In the genomic region with DNA sequence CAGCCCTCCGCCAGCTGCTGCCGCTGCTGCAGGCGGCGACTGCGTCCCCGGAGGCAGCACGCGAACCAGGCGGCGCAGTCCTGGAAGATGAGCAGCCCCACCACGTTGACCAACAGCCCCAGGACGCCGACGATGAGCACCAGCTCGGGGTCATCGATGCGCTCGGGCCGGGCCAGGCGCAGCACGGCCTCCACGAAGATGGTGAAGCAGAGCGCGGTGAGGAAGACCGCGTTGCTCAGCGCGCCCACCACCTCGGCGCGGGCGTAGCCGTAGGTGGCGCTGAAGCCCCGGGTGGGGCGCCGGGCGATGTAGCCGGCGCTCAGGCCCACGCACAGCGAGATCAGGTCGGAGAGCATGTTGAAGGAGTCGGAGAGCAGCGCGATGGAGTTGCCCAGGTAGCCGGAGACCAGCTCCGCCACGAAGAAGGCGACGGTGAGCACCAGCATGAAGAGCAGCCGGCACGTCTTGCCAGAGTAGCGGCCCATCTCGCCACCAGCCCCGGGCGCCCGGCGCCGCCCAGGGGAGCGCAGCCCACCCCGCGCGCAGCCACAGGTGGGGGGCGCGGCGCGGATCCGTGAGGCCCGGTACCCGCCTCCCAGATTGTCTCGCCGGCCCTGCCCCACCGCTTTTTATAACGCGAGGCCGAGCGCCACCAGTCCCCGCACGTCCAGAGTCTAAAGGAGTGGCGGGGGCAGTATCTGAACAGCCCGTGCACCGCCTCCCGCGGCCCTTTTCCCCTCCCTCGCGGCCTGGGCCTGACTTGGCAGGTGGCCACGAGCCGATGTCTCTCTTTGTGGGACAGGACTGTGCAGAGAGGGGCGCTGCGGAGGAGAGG, we compare ENCODE assay signal across 1 cellular context.
TF ChIP-seq lines count a peak whose summit lies in the region.

SLC30A10 (minus strand) TSS at position 602 of the 835 bp plus-strand sequence; CDS start at position 485, 117 bp downstream.

TF ChIP-seq in HepG2, 621 proteins besides CTCF, POLR2A, EP300 and RAD21 (continued from another document and continues in another):
- no peak for TF ChIP-seq ZNF281 (CRISPR knock-in tag; IDR thresholded peaks at IDR 0.05; ENCODE audit: borderline replicate concordance)
- TF ChIP-seq, protein P1, sequence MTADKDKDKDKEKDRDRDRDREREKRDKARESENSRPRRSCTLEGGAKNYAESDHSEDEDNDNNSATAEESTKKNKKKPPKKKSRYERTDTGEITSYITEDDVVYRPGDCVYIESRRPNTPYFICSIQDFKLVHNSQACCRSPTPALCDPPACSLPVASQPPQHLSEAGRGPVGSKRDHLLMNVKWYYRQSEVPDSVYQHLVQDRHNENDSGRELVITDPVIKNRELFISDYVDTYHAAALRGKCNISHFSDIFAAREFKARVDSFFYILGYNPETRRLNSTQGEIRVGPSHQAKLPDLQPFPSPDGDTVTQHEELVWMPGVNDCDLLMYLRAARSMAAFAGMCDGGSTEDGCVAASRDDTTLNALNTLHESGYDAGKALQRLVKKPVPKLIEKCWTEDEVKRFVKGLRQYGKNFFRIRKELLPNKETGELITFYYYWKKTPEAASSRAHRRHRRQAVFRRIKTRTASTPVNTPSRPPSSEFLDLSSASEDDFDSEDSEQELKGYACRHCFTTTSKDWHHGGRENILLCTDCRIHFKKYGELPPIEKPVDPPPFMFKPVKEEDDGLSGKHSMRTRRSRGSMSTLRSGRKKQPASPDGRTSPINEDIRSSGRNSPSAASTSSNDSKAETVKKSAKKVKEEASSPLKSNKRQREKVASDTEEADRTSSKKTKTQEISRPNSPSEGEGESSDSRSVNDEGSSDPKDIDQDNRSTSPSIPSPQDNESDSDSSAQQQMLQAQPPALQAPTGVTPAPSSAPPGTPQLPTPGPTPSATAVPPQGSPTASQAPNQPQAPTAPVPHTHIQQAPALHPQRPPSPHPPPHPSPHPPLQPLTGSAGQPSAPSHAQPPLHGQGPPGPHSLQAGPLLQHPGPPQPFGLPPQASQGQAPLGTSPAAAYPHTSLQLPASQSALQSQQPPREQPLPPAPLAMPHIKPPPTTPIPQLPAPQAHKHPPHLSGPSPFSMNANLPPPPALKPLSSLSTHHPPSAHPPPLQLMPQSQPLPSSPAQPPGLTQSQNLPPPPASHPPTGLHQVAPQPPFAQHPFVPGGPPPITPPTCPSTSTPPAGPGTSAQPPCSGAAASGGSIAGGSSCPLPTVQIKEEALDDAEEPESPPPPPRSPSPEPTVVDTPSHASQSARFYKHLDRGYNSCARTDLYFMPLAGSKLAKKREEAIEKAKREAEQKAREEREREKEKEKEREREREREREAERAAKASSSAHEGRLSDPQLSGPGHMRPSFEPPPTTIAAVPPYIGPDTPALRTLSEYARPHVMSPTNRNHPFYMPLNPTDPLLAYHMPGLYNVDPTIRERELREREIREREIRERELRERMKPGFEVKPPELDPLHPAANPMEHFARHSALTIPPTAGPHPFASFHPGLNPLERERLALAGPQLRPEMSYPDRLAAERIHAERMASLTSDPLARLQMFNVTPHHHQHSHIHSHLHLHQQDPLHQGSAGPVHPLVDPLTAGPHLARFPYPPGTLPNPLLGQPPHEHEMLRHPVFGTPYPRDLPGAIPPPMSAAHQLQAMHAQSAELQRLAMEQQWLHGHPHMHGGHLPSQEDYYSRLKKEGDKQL (CRISPR knock-in tag; IDR thresholded peaks at IDR 0.05; ENCODE audit: low read depth): 0 out of 2 replicates have a peak, but pooled peaks have one; percentile 16
- TF ChIP-seq CREB1 (IDR thresholded peaks at IDR 0.05): no peak
- TF ChIP-seq CREB1 (CRISPR knock-in tag; IDR thresholded peaks at IDR 0.05): peak; percentile 36; the same call in 1 of the 2 replicates
- no peak for TF ChIP-seq RARG (CRISPR knock-in tag; IDR thresholded peaks at IDR 0.05; ENCODE audit: low read depth)
- peak; percentile 70; the same call in 1 of the 2 replicates for TF ChIP-seq ZNF749 (CRISPR knock-in tag; IDR thresholded peaks at IDR 0.05; ENCODE audit: borderline replicate concordance)
- no peak for TF ChIP-seq ZNF326 (CRISPR knock-in tag; IDR thresholded peaks at IDR 0.05; ENCODE audit: borderline replicate concordance)
- no peak for TF ChIP-seq TBP (CRISPR knock-in tag; IDR thresholded peaks at IDR 0.05)
- peak; percentile 70 for TF ChIP-seq ZNF234 (CRISPR knock-in tag; conservative IDR thresholded peaks at IDR 0.05)
- peak; percentile 57; the same call in 1 of the 2 replicates for TF ChIP-seq TSC22D2 (CRISPR knock-in tag; IDR thresholded peaks at IDR 0.05; ENCODE audit: borderline replicate concordance)
- no peak for TF ChIP-seq GTF2F1 (IDR thresholded peaks at IDR 0.05; ENCODE audit: low read length)
- TF ChIP-seq ZFP41 (CRISPR knock-in tag; IDR thresholded peaks at IDR 0.05; ENCODE audit: borderline replicate concordance): no peak
- TF ChIP-seq HOMEZ (CRISPR knock-in tag; IDR thresholded peaks at IDR 0.05; ENCODE audit: low read depth): no peak
- no peak for TF ChIP-seq ZNF878 (CRISPR knock-in tag; IDR thresholded peaks at IDR 0.05)
- TF ChIP-seq RFXANK (CRISPR knock-in tag; IDR thresholded peaks at IDR 0.05): no peak
- no peak for TF ChIP-seq ZSCAN25 (CRISPR knock-in tag; IDR thresholded peaks at IDR 0.05)
- no peak for TF ChIP-seq ZNF644 (CRISPR knock-in tag; IDR thresholded peaks at IDR 0.05; ENCODE audit: low read depth)
- no peak for TF ChIP-seq ZNF138 (CRISPR knock-in tag; IDR thresholded peaks at IDR 0.05; ENCODE audit: low read depth)
- peak; percentile 69 for TF ChIP-seq ZFY (CRISPR knock-in tag; IDR thresholded peaks at IDR 0.05)
- peak; percentile 68; the same call in 1 of the 2 replicates for TF ChIP-seq ZNF839 (CRISPR knock-in tag; IDR thresholded peaks at IDR 0.05; ENCODE audit: borderline replicate concordance)
- no peak for TF ChIP-seq NFRKB (IDR thresholded peaks at IDR 0.05)
- no peak for TF ChIP-seq ZNF382 (CRISPR knock-in tag; IDR thresholded peaks at IDR 0.05; ENCODE audit: borderline replicate concordance)
- TF ChIP-seq LCORL (IDR thresholded peaks at IDR 0.05): no peak
- TF ChIP-seq LCORL (CRISPR knock-in tag; IDR thresholded peaks at IDR 0.05): 0 out of 2 replicates have a peak, but pooled peaks have one; percentile 54
- TF ChIP-seq ARID4A (CRISPR knock-in tag; IDR thresholded peaks at IDR 0.05; ENCODE audit: borderline replicate concordance): peak; percentile 72
- TF ChIP-seq DNMT1 (CRISPR knock-in tag; IDR thresholded peaks at IDR 0.05): no peak
- no peak for TF ChIP-seq HOXA5 (CRISPR knock-in tag; IDR thresholded peaks at IDR 0.05)
- TF ChIP-seq, protein P2, sequence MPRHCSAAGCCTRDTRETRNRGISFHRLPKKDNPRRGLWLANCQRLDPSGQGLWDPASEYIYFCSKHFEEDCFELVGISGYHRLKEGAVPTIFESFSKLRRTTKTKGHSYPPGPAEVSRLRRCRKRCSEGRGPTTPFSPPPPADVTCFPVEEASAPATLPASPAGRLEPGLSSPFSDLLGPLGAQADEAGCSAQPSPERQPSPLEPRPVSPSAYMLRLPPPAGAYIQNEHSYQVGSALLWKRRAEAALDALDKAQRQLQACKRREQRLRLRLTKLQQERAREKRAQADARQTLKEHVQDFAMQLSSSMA (CRISPR knock-in tag; IDR thresholded peaks at IDR 0.05): no peak; the same call in 1 of the 2 replicates
- TF ChIP-seq ONECUT2 (CRISPR knock-in tag; IDR thresholded peaks at IDR 0.05): peak; percentile 65
- no peak for TF ChIP-seq NR3C1 (CRISPR knock-in tag; IDR thresholded peaks at IDR 0.05)
- TF ChIP-seq ZNF773 (CRISPR knock-in tag; IDR thresholded peaks at IDR 0.05; ENCODE audit: borderline replicate concordance): no peak
- no peak for TF ChIP-seq TAF15 (IDR thresholded peaks at IDR 0.05; ENCODE audit: low read depth, low read length, poor library complexity, severe bottlenecking)
- no peak for TF ChIP-seq FOSL1 (CRISPR knock-in tag; IDR thresholded peaks at IDR 0.05; ENCODE audit: borderline replicate concordance)
- peak; percentile 93 for TF ChIP-seq REPIN1 (CRISPR knock-in tag; IDR thresholded peaks at IDR 0.05; ENCODE audit: borderline replicate concordance, low read depth)
- peak; percentile 80; the same call in 1 of the 2 replicates for TF ChIP-seq ZNF790 (CRISPR knock-in tag; IDR thresholded peaks at IDR 0.05; ENCODE audit: borderline replicate concordance)
- TF ChIP-seq CENPT (CRISPR knock-in tag; IDR thresholded peaks at IDR 0.05; ENCODE audit: low read depth): 0 out of 2 replicates have a peak, but pooled peaks have one; percentile 46
- TF ChIP-seq ZFP36 (IDR thresholded peaks at IDR 0.05; ENCODE audit: borderline replicate concordance, low read depth, low read length, partially characterized antibody): no peak
- no peak for TF ChIP-seq PLSCR1 (CRISPR knock-in tag; IDR thresholded peaks at IDR 0.05; ENCODE audit: borderline replicate concordance)
- TF ChIP-seq ZBTB26 (CRISPR knock-in tag; IDR thresholded peaks at IDR 0.05; ENCODE audit: borderline replicate concordance): no peak
- TF ChIP-seq SKI (IDR thresholded peaks at IDR 0.05; ENCODE audit: partially characterized antibody): peak; percentile 39
- TF ChIP-seq, protein P3, sequence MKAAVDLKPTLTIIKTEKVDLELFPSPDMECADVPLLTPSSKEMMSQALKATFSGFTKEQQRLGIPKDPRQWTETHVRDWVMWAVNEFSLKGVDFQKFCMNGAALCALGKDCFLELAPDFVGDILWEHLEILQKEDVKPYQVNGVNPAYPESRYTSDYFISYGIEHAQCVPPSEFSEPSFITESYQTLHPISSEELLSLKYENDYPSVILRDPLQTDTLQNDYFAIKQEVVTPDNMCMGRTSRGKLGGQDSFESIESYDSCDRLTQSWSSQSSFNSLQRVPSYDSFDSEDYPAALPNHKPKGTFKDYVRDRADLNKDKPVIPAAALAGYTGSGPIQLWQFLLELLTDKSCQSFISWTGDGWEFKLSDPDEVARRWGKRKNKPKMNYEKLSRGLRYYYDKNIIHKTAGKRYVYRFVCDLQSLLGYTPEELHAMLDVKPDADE (CRISPR knock-in tag; IDR thresholded peaks at IDR 0.05): no peak
